ENCODE assay signal across 19 cellular contexts in genomic region chrX:9983463-9983862, GRCh38. TPM values are rescaled to one million over a fixed set of nuclear protein-coding genes. Genes with fewer than 3 reads are reported as not detected.
DNase-seq lines count a peak whose midpoint lies in the region; TF ChIP-seq lines count a peak whose summit lies in the region.
"Had no signal": no experiment of that assay in that cellular context is flagged by ENCODE, and none has a peak within 500 bp of the region (broad histone marks: within the 10 kb centered on the region; RNA-seq: fewer than 3 reads in every experiment).

No MANE protein-coding gene starts in this region.

- no peaks in the 10 kb centered on the region for H4K20me1 ChIP-seq in osteoblast (ENCODE audit: insufficient read depth, low read length)

- peak overlapping the region; percentile 77 for H3K27ac Mint-ChIP-seq in dendritic cell treated with granulocyte-macrophage colony-stimulating factor and Interleukin-4, amounts not matched to agents 40 ng/mL and 50 ng/mL, for 4 days
- H3K27ac Mint-ChIP-seq: CD4-positive, alpha-beta T cell; CD8-positive, alpha-beta memory T cell; HFFc6 had no signal

- no peak overlapping the region for H3K4me3 Mint-ChIP-seq in dendritic cell treated with granulocyte-macrophage colony-stimulating factor and Interleukin-4, amounts not matched to agents 40 ng/mL and 50 ng/mL, for 4 days
- H3K4me3 Mint-ChIP-seq: CD4-positive, alpha-beta T cell; CD8-positive, alpha-beta memory T cell; HFFc6 had no signal

- H3K4me1 ChIP-seq in osteoblast (ENCODE audit: insufficient read depth, low read length): no peaks in the 10 kb centered on the region
- H3K4me1 ChIP-seq: BE2C, HAP-1 had no signal

- no peak overlapping the region for H3K4me2 ChIP-seq in osteoblast (ENCODE audit: insufficient read depth, low read length)

- in situ Hi-C loops in brain microvascular endothelial cell (cut with HindIII; ENCODE audit: low pct_ligation_motif_present, low sequenced_read_pairs): no loop called here

- H3K9me3 Mint-ChIP-seq in dendritic cell treated with granulocyte-macrophage colony-stimulating factor and Interleukin-4, amounts not matched to agents 40 ng/mL and 50 ng/mL, for 4 days: no peaks in the 10 kb centered on the region
- H3K9me3 Mint-ChIP-seq: CD4-positive, alpha-beta T cell; CD8-positive, alpha-beta memory T cell; HFFc6 had no signal

- H3K27ac ChIP-seq in osteoblast (ENCODE audit: low read depth, low read length) (no peak overlapping the region), brain microvascular endothelial cell (no peak overlapping the region)

- H2AFZ ChIP-seq in osteoblast (ENCODE audit: low read length): no peak overlapping the region

- intact Hi-C loops in dendritic cell treated with granulocyte-macrophage colony-stimulating factor and Interleukin-4, amounts not matched to agents 40 ng/mL and 50 ng/mL, for 4 days (cut with micrococcal nuclease): loop anchor here (10.0 kb wide), 1 partner anchor 259 kb away; no protein-coding TSS in a partner anchor

- no peaks in the 10 kb centered on the region for H3K36me3 ChIP-seq in osteoblast (ENCODE audit: insufficient read depth, low read length)
- H3K36me3 ChIP-seq in brain microvascular endothelial cell (replicated peaks): no peaks in the 10 kb centered on the region
- H3K36me3 ChIP-seq: BE2C, HAP-1 had no signal

- no peaks in the 10 kb centered on the region for H3K36me3 Mint-ChIP-seq in dendritic cell treated with granulocyte-macrophage colony-stimulating factor and Interleukin-4, amounts not matched to agents 40 ng/mL and 50 ng/mL, for 4 days (ENCODE audit: low read depth)
- H3K36me3 Mint-ChIP-seq: CD8-positive, alpha-beta memory T cell had no signal

- peaks cover 55% of the 10 kb centered on the region for H3K4me1 Mint-ChIP-seq in dendritic cell treated with granulocyte-macrophage colony-stimulating factor and Interleukin-4, amounts not matched to agents 40 ng/mL and 50 ng/mL, for 4 days (ENCODE audit: low read depth)
- H3K4me1 Mint-ChIP-seq: CD8-positive, alpha-beta memory T cell had no signal

- peak; percentile 23 for DNase-seq in CD1c-positive myeloid dendritic cell (ENCODE audit: extremely low spot score)
- DNase-seq in osteoblast (ENCODE audit: insufficient read length, low spot score, missing footprints): peak; percentile 47
- no peak for DNase-seq in NCI-H2227 treated with DMSO at 0.1 percent for 48 hours (lab: John Stamatoyannopoulos, UW)
- no peak for DNase-seq in brain microvascular endothelial cell
- DNase-seq in NCI-H128 (lab: John Stamatoyannopoulos, UW; ENCODE audit: unreplicated experiment): no peak
- no peak for DNase-seq in hippocampal formation (lab: John Stamatoyannopoulos, UW)
- DNase-seq: AML-193; BE2C; CD4-positive, alpha-beta T cell; CD8-positive, alpha-beta memory T cell; DMS 273 treated with DMSO at 0.1 percent for 48 hours; DMS79; EL; GDM1; GOT3; HFFc6 had no signal

- TF ChIP-seq CTCF in osteoblast (IDR thresholded peaks at IDR 0.05; ENCODE audit: extremely low read depth, low read depth, low read length): no peak
- no peak for TF ChIP-seq CTCF in brain microvascular endothelial cell (IDR thresholded peaks at IDR 0.05; ENCODE audit: low read depth, low read length, missing control alignments)

- H3K27me3 ChIP-seq in osteoblast (ENCODE audit: insufficient read depth, low read length) (no peaks in the 10 kb centered on the region), brain microvascular endothelial cell (replicated peaks) (no peaks in the 10 kb centered on the region)
- H3K27me3 ChIP-seq: BE2C had no signal

- no peaks in the 10 kb centered on the region for H3K9me3 ChIP-seq in osteoblast (ENCODE audit: low read depth, low read length)
- H3K9me3 ChIP-seq: BE2C, HAP-1 had no signal

- no peak overlapping the region for H3K4me3 ChIP-seq in osteoblast (ENCODE audit: insufficient read depth, low read length)
- H3K4me3 ChIP-seq in brain microvascular endothelial cell (ENCODE audit: low read depth, low read length): no peak overlapping the region
- H3K4me3 ChIP-seq: GM12878, HAP-1 had no signal

- no peaks in the 10 kb centered on the region for H3K79me2 ChIP-seq in osteoblast (ENCODE audit: insufficient read depth, low read length)

- no peaks in the 10 kb centered on the region for H3K27me3 Mint-ChIP-seq in dendritic cell treated with granulocyte-macrophage colony-stimulating factor and Interleukin-4, amounts not matched to agents 40 ng/mL and 50 ng/mL, for 4 days
- H3K27me3 Mint-ChIP-seq: CD4-positive, alpha-beta T cell had no signal

RNA-seq across cellular contexts. Expression of gene CLDN34, which starts 16.3 kb away (rescaled TPM):
- total RNA-seq in osteoblast: under 0.01 TPM in 1 of 2 replicates, not detected in the other
- total RNA-seq: CD4-positive, alpha-beta T cell; CD8-positive, alpha-beta memory T cell; GM12878; HFFc6 had no signal

Comparison
In these comparisons a context has a peak if more than half of its experiments do, and no peak if none do; other contexts are left out.
1. DNase-seq: peak in CD1c-positive myeloid dendritic cell (single experiment) and osteoblast (single experiment); none in NCI-H2227 treated with DMSO at 0.1 percent for 48 hours (single experiment), brain microvascular endothelial cell (single experiment), NCI-H128 (single experiment) and hippocampal formation (0 of 2).